25 cellular contexts compared by ENCODE assay signal in genomic region chr19:50507376-50507775, GRCh38. TPM values are rescaled to one million over a fixed set of nuclear protein-coding genes. Genes with fewer than 3 reads are reported as not detected.
DNase-seq lines count a peak whose midpoint lies in the region; ATAC-seq, FAIRE-seq and TF ChIP-seq lines count a peak whose summit lies in the region.
"Had no signal": no experiment of that assay in that cellular context is flagged by ENCODE, and none has a peak within 500 bp of the region (broad histone marks: within the 10 kb centered on the region; RNA-seq: fewer than 3 reads in every experiment).

No MANE protein-coding gene starts in this region.

- H3K36me3 ChIP-seq in K562 (ENCODE audit: control insufficient read depth, insufficient read depth, low read length) (no peaks in the 10 kb centered on the region), neural cell (ENCODE audit: insufficient read depth, low read length) (no peaks in the 10 kb centered on the region)
- H3K36me3 ChIP-seq: BE2C had no signal

- POLR2A ChIA-PET in A549 (lab: Yijun Ruan, JAX): no interaction called here
- POLR2A ChIA-PET in K562 (lab: Yijun Ruan, JAX): no interaction called here

- H3K9ac ChIP-seq in K562 (ENCODE audit: insufficient read depth in 1 of 2, low read depth in 2 of 2, low read length in 2 of 2) (no peak overlapping the region), neural cell (ENCODE audit: low read length) (peak overlapping the region; percentile 95)

- no peaks in the 10 kb centered on the region for H3K9me3 Mint-ChIP-seq in activated CD4-positive, alpha-beta T cell treated with anti-CD3 and anti-CD28 coated beads, Interleukin-2, amount 10 ng/mL, durations not matched to agents 24 days and 14 days
- H3K9me3 Mint-ChIP-seq: H9 had no signal

- CTCF ChIA-PET in A549 (lab: Yijun Ruan, JAX): interaction anchor here (1.9 kb wide), 1 partner anchor 138 kb away, joined by 7 read pairs; no protein-coding TSS in a partner anchor
- CTCF ChIA-PET in K562 (lab: Yijun Ruan, JAX; ENCODE audit: low intra/inter-chr PET ratio): no interaction called here

- H3K36me3 Mint-ChIP-seq in activated CD4-positive, alpha-beta T cell treated with anti-CD3 and anti-CD28 coated beads, Interleukin-2, amount 10 ng/mL, durations not matched to agents 24 days and 14 days (ENCODE audit: low read depth): peaks cover 17% of the 10 kb centered on the region

- H3K79me2 ChIP-seq in K562 (ENCODE audit: control insufficient read depth, insufficient read depth, low read length): no peaks in the 10 kb centered on the region; the same call in 2 of the 3 replicates
- H3K79me2 ChIP-seq in neural cell (replicated peaks; ENCODE audit: insufficient read depth, low read length): no peaks in the 10 kb centered on the region

- no peaks in the 10 kb centered on the region for H4K20me1 ChIP-seq in K562 (replicated peaks; ENCODE audit: control insufficient read depth, insufficient read depth, low read length)
- no peaks in the 10 kb centered on the region for H4K20me1 ChIP-seq in neural cell (ENCODE audit: insufficient read depth)

- peaks cover 2% of the 10 kb centered on the region for H3K27me3 Mint-ChIP-seq in activated CD4-positive, alpha-beta T cell treated with anti-CD3 and anti-CD28 coated beads, Interleukin-2, amount 10 ng/mL, durations not matched to agents 24 days and 14 days

- no TSS peak for BruUV-seq in K562 (replicated peaks; lab: Mats Ljungman, UMichigan)

- WGBS in A549 (ENCODE audit: missing lambda C conversion rate): 75% methylated on average over 8 of the region's 8 CpGs
- WGBS in K562 (ENCODE audit: insufficient coverage, low coverage, missing lambda C conversion rate): 88% methylated on average over 8 of the region's 8 CpGs

- H3K4me3 ChIP-seq in A549: no peak overlapping the region
- H3K4me3 ChIP-seq in K562: no peak overlapping the region
- H3K4me3 ChIP-seq in neural cell (ENCODE audit: low read length): no peak overlapping the region
- H3K4me3 ChIP-seq: PC-9 had no signal

- H3K27ac ChIP-seq in A549 (no peak overlapping the region), K562 (ENCODE audit: extremely low read depth, low read depth, low read length) (no peak overlapping the region), neural cell (ENCODE audit: low read length) (peak overlapping the region; percentile 100)
- H3K27ac ChIP-seq: HL-60, PC-9, RWPE1 had no signal

- peaks cover 4% of the 10 kb centered on the region for H3K9me1 ChIP-seq in K562 (ENCODE audit: control insufficient read depth, insufficient read depth, low read length)

- H3F3A ChIP-seq in neural cell (ENCODE audit: insufficient read depth, low read length, poor library complexity, severe bottlenecking): no peaks in the 10 kb centered on the region

- H3K4me1 ChIP-seq in A549: peaks cover 12% of the 10 kb centered on the region; the same call in 2 of the 3 replicates
- H3K4me1 ChIP-seq in K562 (replicated peaks in 1 of 2; ENCODE audit: control insufficient read depth in 2 of 2, insufficient read depth in 2 of 2, low read length in 2 of 2): peaks cover 5 to 47% of the 10 kb centered on the region in 2 experiments; a peak in 4 of 5 replicates
- H3K4me1 ChIP-seq: BE2C had no signal

- intact Hi-C loops in activated CD4-positive, alpha-beta T cell treated with anti-CD3 and anti-CD28 coated beads, Interleukin-2, amount 10 ng/mL, durations not matched to agents 24 days and 14 days (cut with micrococcal nuclease): no loop called here
- intact Hi-C loops in K562 (cut with micrococcal nuclease): no loop called here

- H3K27ac Mint-ChIP-seq in activated CD4-positive, alpha-beta T cell treated with anti-CD3 and anti-CD28 coated beads, Interleukin-2, amount 10 ng/mL, durations not matched to agents 24 days and 14 days: no peak overlapping the region
- H3K27ac Mint-ChIP-seq: H9 had no signal

- no peak overlapping the region for H2AFZ ChIP-seq in K562 (ENCODE audit: low read depth, low read length)
- H2AFZ ChIP-seq in neural cell (ENCODE audit: low read depth, low read length): no peak overlapping the region
- H2AFZ ChIP-seq: PC-9 had no signal

- ATAC-seq in A549 (no peak), K562 (no peak)

- H3K9me2 ChIP-seq in neural cell (ENCODE audit: insufficient read depth, low read length): no peaks in the 10 kb centered on the region

- TF ChIP-seq POLR2A in A549 (IDR thresholded peaks at IDR 0.05; ENCODE audit: low read length): 0 out of 2 replicates have a peak, but pooled peaks have one; percentile 9
- TF ChIP-seq POLR2A in K562 (conservative IDR thresholded peaks at IDR 0.05): no peak

- DNase-seq in activated CD4-positive, alpha-beta T cell treated with anti-CD3 and anti-CD28 coated beads, Interleukin-2, amount 10 ng/mL, durations not matched to agents 24 days and 14 days: peak; percentile 52
- no peak for DNase-seq in activated CD4-positive, alpha-beta T cell treated with anti-CD3 and anti-CD28 coated beads, Interleukin-2, amount 50 U/mL, for 4 hours
- DNase-seq in A549 (ENCODE audit: low read depth in 1 of 2, low spot score in 1 of 2): no peak
- no peak for DNase-seq in K562 (ENCODE audit: extremely low read depth in 1 of 4, low spot score in 3 of 4)
- no peak for DNase-seq in urothelium cell line (ENCODE audit: low spot score)
- DNase-seq in globus pallidus (ENCODE audit: low spot score): no peak
- DNase-seq in islet precursor cell: no peak
- DNase-seq: 8988T, BE2C, DMS153, GDM1, H9, Karpas-422, NCI-H1048, NCI-H1436 treated with DMSO at 0.1 percent for 48 hours, NCI-H2029, NCI-H345, NCI-H524 treated with DMSO at 0.1 percent for 48 hours, PC-9 had no signal

- H3K4me3 Mint-ChIP-seq in activated CD4-positive, alpha-beta T cell treated with anti-CD3 and anti-CD28 coated beads, Interleukin-2, amount 10 ng/mL, durations not matched to agents 24 days and 14 days: no peak overlapping the region
- H3K4me3 Mint-ChIP-seq: CD4-positive, alpha-beta memory T cell; H9 had no signal

- H3K4me1 Mint-ChIP-seq in activated CD4-positive, alpha-beta T cell treated with anti-CD3 and anti-CD28 coated beads, Interleukin-2, amount 10 ng/mL, durations not matched to agents 24 days and 14 days: peaks cover 21% of the 10 kb centered on the region

- no peak for TF ChIP-seq EP300 in A549 (IDR thresholded peaks at IDR 0.05)
- TF ChIP-seq EP300 in K562 (IDR thresholded peaks at IDR 0.05; ENCODE audit: low read length): no peak
- TF ChIP-seq EP300 in neural cell (conservative IDR thresholded peaks at IDR 0.05; ENCODE audit: poor library complexity, severe bottlenecking): no peak

- in situ Hi-C loops in K562 (cut with MboI): no loop called here

- no peak for TF ChIP-seq RAD21 in A549 (conservative IDR thresholded peaks at IDR 0.05 in 1 of 2, IDR thresholded peaks at IDR 0.05 in 1 of 2)
- TF ChIP-seq RAD21 in K562 (CRISPR knock-in tag; conservative IDR thresholded peaks at IDR 0.05 in 1 of 2, IDR thresholded peaks at IDR 0.05 in 1 of 2): no peak
- TF ChIP-seq RAD21 in neural cell (conservative IDR thresholded peaks at IDR 0.05): no peak

- H3K4me2 ChIP-seq in A549 (no peak overlapping the region), K562 (ENCODE audit: insufficient read depth, low read length) (no peak overlapping the region), neural cell (ENCODE audit: low read length) (no peak overlapping the region)
- H3K4me2 ChIP-seq: PC-9 had no signal

- no peaks in the 10 kb centered on the region for H3K9me3 ChIP-seq in A549
- no peaks in the 10 kb centered on the region for H3K9me3 ChIP-seq in K562 (replicated peaks; ENCODE audit: control insufficient read depth, insufficient read depth, low read depth, low read length)
- H3K9me3 ChIP-seq in neural cell (ENCODE audit: low read length): no peaks in the 10 kb centered on the region
- H3K9me3 ChIP-seq: BE2C had no signal

- no peak for FAIRE-seq in A549 (lab: Jason Lieb, UNC)
- FAIRE-seq in K562 (lab: Jason Lieb, UNC): no peak
- no peak for FAIRE-seq in urothelium cell line (lab: Jason Lieb, UNC)

- no peaks in the 10 kb centered on the region for H3K27me3 ChIP-seq in K562 (ENCODE audit: control insufficient read depth in 2 of 2, insufficient read depth in 2 of 2, low read length in 2 of 2)
- H3K27me3 ChIP-seq in neural cell (ENCODE audit: insufficient read depth, low read depth, low read length): no peaks in the 10 kb centered on the region
- H3K27me3 ChIP-seq: BE2C had no signal

- no peak for TF ChIP-seq CTCF in A549 (IDR thresholded peaks at IDR 0.05)
- TF ChIP-seq CTCF in K562 (IDR thresholded peaks at IDR 0.05 in 2 of 3, conservative IDR thresholded peaks at IDR 0.05 in 1 of 3; ENCODE audit: insufficient read depth in 2 of 3, low read depth in 1 of 3, low read length in 3 of 3): no peak
- no peak for TF ChIP-seq CTCF in neural cell (IDR thresholded peaks at IDR 0.05; ENCODE audit: poor library complexity, severe bottlenecking)

RNA-seq across cellular contexts. Expression of gene JOSD2, which starts 3.6 kb away (rescaled TPM):
- 41.7 and 44.0 TPM in 2 replicates for total RNA-seq in activated CD4-positive, alpha-beta T cell treated with anti-CD3 and anti-CD28 coated beads, Interleukin-2, amount 10 ng/mL, durations not matched to agents 24 days and 14 days
- polyA plus RNA-seq in A549 (2011; rRNA removed): 19.3 and 24.2 TPM in 2 replicates
- polyA plus RNA-seq in A549 (2012; cell fraction: cytosol; rRNA removed): 113 and 164 TPM in 2 replicates
- 81.5 and 129 TPM in 2 replicates for polyA plus RNA-seq in A549 (2012; cell fraction: nucleus; rRNA removed)
- polyA plus RNA-seq in A549 (2017; fragmentation: RNase III; extraction: RNeasy Plus Mini Kit Qiagen cat#74134 plus additional on column Dnase treatment): 55.5 to 62.4 TPM (median 61.7 TPM) in 3 replicates
- polyA minus RNA-seq in A549 (2011; rRNA and poly(A)+ RNA removed): 4.8 and 5.6 TPM in 2 replicates
- 2.5 TPM in 1 of 2 replicates, not detected in the other for total RNA-seq in K562 (2011; cell fraction: chromatin; rRNA removed; ENCODE audit: low replicate concordance)
- total RNA-seq in K562 (2011; cell fraction: nucleolus; rRNA removed): 1.2 and 1.8 TPM in 2 replicates
- total RNA-seq in K562 (2011; cell fraction: nucleoplasm; rRNA removed): 3.2 and 4.7 TPM in 2 replicates
- total RNA-seq in K562 (2014; rRNA removed): 12.0 and 15.5 TPM in 2 replicates
- 0.55 and 0.61 TPM in 2 replicates for total RNA-seq in K562 (2014; rRNA removed; fragmentation: Illumina TruSeq; extraction: Trizol)
- total RNA-seq in K562 (2015; rRNA removed; fragmentation: Illumina TruSeq; extraction: Trizol): 3.1 and 4.5 TPM in 2 replicates
- 13.6 and 17.8 TPM in 2 replicates for total RNA-seq in K562 (2021)
- 3.3 and 3.8 TPM in 2 replicates for polyA plus RNA-seq in K562 (2011; rRNA removed)
- polyA plus RNA-seq in K562 (2011; cell fraction: cytosol; rRNA removed): 7.6 and 42.8 TPM in 2 replicates
- 3.9 and 12.6 TPM in 2 replicates for polyA plus RNA-seq in K562 (2011; cell fraction: nucleus; rRNA removed)
- polyA plus RNA-seq in K562 (2012): 10.4 and 14.8 TPM in 2 replicates
- polyA plus RNA-seq in K562 (2014; fragmentation: Illumina TruSeq; extraction: Trizol): 1.3 and 3.3 TPM in 2 replicates
- polyA plus RNA-seq in K562 (2014; fragmentation: Nextera tagmentation; extraction: Ambion mirVana): under 1 TPM; 0.06 to 0.95 TPM
- polyA plus RNA-seq in K562 (2014; rRNA removed): 12.5 and 14.4 TPM in 2 replicates
- polyA minus RNA-seq in K562 (2011; rRNA and poly(A)+ RNA removed): 0.32 and 0.66 TPM in 2 replicates
- 4.2 and 5.2 TPM in 2 replicates for polyA minus RNA-seq in K562 (2011; cell fraction: cytosol; rRNA and poly(A)+ RNA removed)
- polyA minus RNA-seq in K562 (2011; cell fraction: nucleus; rRNA and poly(A)+ RNA removed): 1.8 and 3.6 TPM in 2 replicates
- 6.6 and 10.7 TPM in 2 replicates for polyA plus RNA-seq in neural cell
- 2.8 and 2.9 TPM in 2 replicates for polyA minus RNA-seq in neural cell

RNA-seq across cellular contexts. Expression of gene ASPDH, which starts 6.3 kb away (rescaled TPM):
- not detected in 2 replicates for total RNA-seq in activated CD4-positive, alpha-beta T cell treated with anti-CD3 and anti-CD28 coated beads, Interleukin-2, amount 10 ng/mL, durations not matched to agents 24 days and 14 days
- polyA plus RNA-seq in A549 (2011; rRNA removed) (not detected in 2 replicates), A549 (2017; fragmentation: RNase III; extraction: RNeasy Plus Mini Kit Qiagen cat#74134 plus additional on column Dnase treatment) (not detected in 3 replicates), K562 (2011; rRNA removed) (not detected in 2 replicates), K562 (2014; fragmentation: Illumina TruSeq; extraction: Trizol) (not detected in 2 replicates), K562 (2014; fragmentation: Nextera tagmentation; extraction: Ambion mirVana) (not detected), K562 (2014; rRNA removed) (not detected in 2 replicates), neural cell (0.98 TPM in 1 of 2 replicates, not detected in the other)
- not detected in 2 replicates for polyA plus RNA-seq in A549 (2012; cell fraction: cytosol; rRNA removed)
- polyA plus RNA-seq in A549 (2012; cell fraction: nucleus; rRNA removed): not detected in 2 replicates
- polyA minus RNA-seq in A549 (2011; rRNA and poly(A)+ RNA removed): not detected in 2 replicates
- not detected in 2 replicates for total RNA-seq in K562 (2011; cell fraction: chromatin; rRNA removed; ENCODE audit: low replicate concordance)
- not detected in 2 replicates for total RNA-seq in K562 (2011; cell fraction: nucleolus; rRNA removed)
- not detected in 2 replicates for total RNA-seq in K562 (2011; cell fraction: nucleoplasm; rRNA removed)
- total RNA-seq in K562 (2014; rRNA removed) (not detected in 2 replicates), K562 (2014; rRNA removed; fragmentation: Illumina TruSeq; extraction: Trizol) (not detected in 2 replicates), K562 (2015; rRNA removed; fragmentation: Illumina TruSeq; extraction: Trizol) (not detected in 2 replicates), K562 (2021) (not detected in 2 replicates)
- polyA plus RNA-seq in K562 (2011; cell fraction: cytosol; rRNA removed): not detected in 2 replicates
- polyA plus RNA-seq in K562 (2011; cell fraction: nucleus; rRNA removed): not detected in 2 replicates
- polyA plus RNA-seq in K562 (2012): 0.39 and 0.40 TPM in 2 replicates
- not detected in 2 replicates for polyA minus RNA-seq in K562 (2011; rRNA and poly(A)+ RNA removed)
- polyA minus RNA-seq in K562 (2011; cell fraction: cytosol; rRNA and poly(A)+ RNA removed): not detected in 2 replicates
- not detected in 2 replicates for polyA minus RNA-seq in K562 (2011; cell fraction: nucleus; rRNA and poly(A)+ RNA removed)
- not detected in 2 replicates for polyA minus RNA-seq in neural cell
- total RNA-seq: CD4-positive, alpha-beta memory T cell; Daoy; H9; MCF 10A; PC-9 had no signal
- polyA plus RNA-seq: CD4-positive, alpha-beta memory T cell had no signal

RNA-seq across cellular contexts. Expression of gene GARIN5A, which starts 30.7 kb away (rescaled TPM):
- 0.21 and 0.68 TPM in 2 replicates for total RNA-seq in activated CD4-positive, alpha-beta T cell treated with anti-CD3 and anti-CD28 coated beads, Interleukin-2, amount 10 ng/mL, durations not matched to agents 24 days and 14 days
- polyA plus RNA-seq in A549 (2011; rRNA removed) (0.57 and 1.1 TPM in 2 replicates), A549 (2017; fragmentation: RNase III; extraction: RNeasy Plus Mini Kit Qiagen cat#74134 plus additional on column Dnase treatment) (1.5 to 2.5 TPM (median 1.7 TPM) in 3 replicates), K562 (2011; rRNA removed) (0.10 and 0.26 TPM in 2 replicates), K562 (2014; fragmentation: Illumina TruSeq; extraction: Trizol) (0.57 and 0.59 TPM in 2 replicates), K562 (2014; fragmentation: Nextera tagmentation; extraction: Ambion mirVana) (under 1 TPM in 1 of 2 experiments, not detected in 1; 0.13 TPM), K562 (2014; rRNA removed) (0.16 and 0.17 TPM in 2 replicates), neural cell (3.3 and 6.5 TPM in 2 replicates)
- 1.2 and 1.5 TPM in 2 replicates for polyA plus RNA-seq in A549 (2012; cell fraction: cytosol; rRNA removed)
- polyA plus RNA-seq in A549 (2012; cell fraction: nucleus; rRNA removed): 1.7 and 2.0 TPM in 2 replicates
- 0.91 and 1.4 TPM in 2 replicates for polyA minus RNA-seq in A549 (2011; rRNA and poly(A)+ RNA removed)
- 0.49 TPM in 1 of 2 replicates, not detected in the other for total RNA-seq in K562 (2011; cell fraction: chromatin; rRNA removed; ENCODE audit: low replicate concordance)
- total RNA-seq in K562 (2011; cell fraction: nucleolus; rRNA removed): 0.39 TPM in 1 of 2 replicates, not detected in the other
- total RNA-seq in K562 (2011; cell fraction: nucleoplasm; rRNA removed): not detected in 2 replicates
- total RNA-seq in K562 (2014; rRNA removed) (0.23 and 0.33 TPM in 2 replicates), K562 (2014; rRNA removed; fragmentation: Illumina TruSeq; extraction: Trizol) (not detected in 2 replicates), K562 (2015; rRNA removed; fragmentation: Illumina TruSeq; extraction: Trizol) (0.47 TPM in 1 of 2 replicates, not detected in the other), K562 (2021) (0.31 and 0.82 TPM in 2 replicates)
- 0.59 and 0.78 TPM in 2 replicates for polyA plus RNA-seq in K562 (2011; cell fraction: cytosol; rRNA removed)
- 0.22 and 0.38 TPM in 2 replicates for polyA plus RNA-seq in K562 (2011; cell fraction: nucleus; rRNA removed)
- polyA plus RNA-seq in K562 (2012): 0.49 and 0.83 TPM in 2 replicates
- polyA minus RNA-seq in K562 (2011; rRNA and poly(A)+ RNA removed): not detected in 2 replicates
- polyA minus RNA-seq in K562 (2011; cell fraction: cytosol; rRNA and poly(A)+ RNA removed): 1.4 TPM in 1 of 2 replicates, not detected in the other
- 0.27 TPM in 1 of 2 replicates, not detected in the other for polyA minus RNA-seq in K562 (2011; cell fraction: nucleus; rRNA and poly(A)+ RNA removed)
- polyA minus RNA-seq in neural cell: 1.2 and 1.9 TPM in 2 replicates

RNA-seq across cellular contexts. Expression of gene EMC10, which starts 31.1 kb away (rescaled TPM):
- 79.2 and 81.6 TPM in 2 replicates for total RNA-seq in activated CD4-positive, alpha-beta T cell treated with anti-CD3 and anti-CD28 coated beads, Interleukin-2, amount 10 ng/mL, durations not matched to agents 24 days and 14 days
- polyA plus RNA-seq in A549 (2011; rRNA removed) (52.8 and 54.0 TPM in 2 replicates), A549 (2017; fragmentation: RNase III; extraction: RNeasy Plus Mini Kit Qiagen cat#74134 plus additional on column Dnase treatment) (140 to 147 TPM (median 147 TPM) in 3 replicates), K562 (2011; rRNA removed) (12.4 and 13.7 TPM in 2 replicates), K562 (2014; fragmentation: Illumina TruSeq; extraction: Trizol) (13.1 and 27.3 TPM in 2 replicates), K562 (2014; fragmentation: Nextera tagmentation; extraction: Ambion mirVana) (1 to 10 TPM; 1.4 to 2.9 TPM), K562 (2014; rRNA removed) (34.5 and 38.2 TPM in 2 replicates), neural cell (233 and 270 TPM in 2 replicates)
- 105 and 143 TPM in 2 replicates for polyA plus RNA-seq in A549 (2012; cell fraction: cytosol; rRNA removed)
- 127 and 152 TPM in 2 replicates for polyA plus RNA-seq in A549 (2012; cell fraction: nucleus; rRNA removed)
- polyA minus RNA-seq in A549 (2011; rRNA and poly(A)+ RNA removed): 13.3 and 17.9 TPM in 2 replicates
- total RNA-seq in K562 (2011; cell fraction: chromatin; rRNA removed; ENCODE audit: low replicate concordance): 22.6 and 40.4 TPM in 2 replicates
- total RNA-seq in K562 (2011; cell fraction: nucleolus; rRNA removed): 43.2 and 45.7 TPM in 2 replicates
- total RNA-seq in K562 (2011; cell fraction: nucleoplasm; rRNA removed): 27.7 and 40.1 TPM in 2 replicates
- total RNA-seq in K562 (2014; rRNA removed) (40.4 and 48.9 TPM in 2 replicates), K562 (2014; rRNA removed; fragmentation: Illumina TruSeq; extraction: Trizol) (6.1 and 7.4 TPM in 2 replicates), K562 (2015; rRNA removed; fragmentation: Illumina TruSeq; extraction: Trizol) (25.2 and 25.8 TPM in 2 replicates), K562 (2021) (42.5 and 46.0 TPM in 2 replicates)
- polyA plus RNA-seq in K562 (2011; cell fraction: cytosol; rRNA removed): 18.3 and 54.3 TPM in 2 replicates
- 13.8 and 24.8 TPM in 2 replicates for polyA plus RNA-seq in K562 (2011; cell fraction: nucleus; rRNA removed)
- polyA plus RNA-seq in K562 (2012): 37.9 TPM in 2 replicates
- 1.9 and 3.7 TPM in 2 replicates for polyA minus RNA-seq in K562 (2011; rRNA and poly(A)+ RNA removed)
- polyA minus RNA-seq in K562 (2011; cell fraction: cytosol; rRNA and poly(A)+ RNA removed): 14.7 and 15.0 TPM in 2 replicates
- 6.4 and 6.7 TPM in 2 replicates for polyA minus RNA-seq in K562 (2011; cell fraction: nucleus; rRNA and poly(A)+ RNA removed)
- 126 and 135 TPM in 2 replicates for polyA minus RNA-seq in neural cell
